15 cellular contexts compared by ENCODE assay signal in the genomic region with DNA sequence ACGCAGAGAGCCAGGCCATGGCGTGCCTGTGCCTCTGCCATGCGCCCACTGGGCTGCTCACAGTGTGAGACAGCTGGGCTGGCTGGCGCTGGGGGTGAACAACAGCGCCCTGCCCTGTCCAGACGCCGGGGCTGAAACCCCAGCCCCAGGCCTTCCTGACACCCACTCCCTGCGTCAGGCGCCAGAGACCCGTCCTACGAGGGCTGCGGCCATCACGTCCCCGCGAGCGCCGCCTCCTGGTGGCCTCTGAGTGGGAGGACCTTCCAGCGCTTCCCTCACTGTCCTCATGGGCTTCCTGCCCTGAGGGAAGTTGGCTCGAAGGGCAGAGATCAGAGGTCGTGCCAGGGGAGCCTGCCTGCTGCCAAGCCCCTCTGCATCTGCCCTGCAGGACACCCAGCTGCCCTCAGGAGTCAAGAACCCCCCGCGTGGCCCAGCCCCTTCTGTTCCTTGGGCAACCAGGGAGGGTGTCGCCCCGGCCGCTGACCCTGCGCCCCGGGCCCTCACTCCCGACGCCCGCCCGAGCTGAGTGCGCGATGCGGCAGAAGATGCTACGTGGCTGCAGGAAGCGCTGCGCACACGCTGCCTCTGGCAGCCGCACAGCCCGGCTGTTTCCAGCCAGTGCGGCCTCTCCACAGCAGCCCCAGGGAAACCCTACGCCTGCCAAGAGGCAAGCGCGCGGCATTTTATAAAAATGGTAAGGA. TPM values are rescaled to one million over a fixed set of nuclear protein-coding genes. Genes with fewer than 3 reads are reported as not detected.
DNase-seq lines count a peak whose midpoint lies in the region; ATAC-seq and TF ChIP-seq lines count a peak whose summit lies in the region.
"Had no signal": no experiment of that assay in that cellular context is flagged by ENCODE, and none has a peak within 500 bp of the region (broad histone marks: within the 10 kb centered on the region; RNA-seq: fewer than 3 reads in every experiment).

No MANE protein-coding gene starts in this region.

- peak overlapping the region; percentile 1 for H3K4ac ChIP-seq in trophoblast cell (ENCODE audit: low read depth, low read length)

- H3K9ac ChIP-seq in trophoblast cell (ENCODE audit: low read length), result no peak overlapping the region

- no peak overlapping the region for H2BK12ac ChIP-seq in trophoblast cell (ENCODE audit: low read length)

- H3K14ac ChIP-seq in trophoblast cell (ENCODE audit: low read length), result no peak overlapping the region

- peaks cover 42% of the 10 kb centered on the region for H3K36me3 Mint-ChIP-seq in effector memory CD8-positive, alpha-beta T cell (ENCODE audit: insufficient read depth)

- H2AK5ac ChIP-seq in trophoblast cell (ENCODE audit: low read length), result no peak overlapping the region

- no peak overlapping the region for H3K27ac ChIP-seq in brain microvascular endothelial cell
- no peak overlapping the region for H3K27ac ChIP-seq in trophoblast cell (ENCODE audit: low read depth, low read length)

- no peak overlapping the region for H2BK5ac ChIP-seq in trophoblast cell (ENCODE audit: low read depth, low read length, poor library complexity)

- H3K79me2 ChIP-seq in trophoblast cell (ENCODE audit: control insufficient read depth, insufficient read depth, low read length, poor library complexity), result no peaks in the 10 kb centered on the region

- no peaks in the 10 kb centered on the region for H3K27me3 Mint-ChIP-seq in effector memory CD8-positive, alpha-beta T cell
- H3K27me3 Mint-ChIP-seq: stimulated activated naive B cell treated with anti-CD40 and anti-IgM and Interleukin-4, amounts not matched to agents 10 μg/mL and 1 μg/mL and 100 μg/mL, for 72 hours had no signal

- H4K12ac ChIP-seq in trophoblast cell (ENCODE audit: low read depth, low read length), result no peak overlapping the region

- no peaks in the 10 kb centered on the region for H3K79me1 ChIP-seq in trophoblast cell (ENCODE audit: low read length)

- H3K36me3 ChIP-seq in H7 (replicated peaks; ENCODE audit: control insufficient read depth, insufficient read depth, low read length) (peaks cover 2% of the 10 kb centered on the region), brain microvascular endothelial cell (replicated peaks) (peaks cover 6% of the 10 kb centered on the region), trophoblast cell (ENCODE audit: control insufficient read depth in 1 of 2, insufficient read depth in 2 of 2, low read length in 2 of 2) (peaks cover 24 to 26% of the 10 kb centered on the region in 2 experiments)

- peaks cover under 1 to 3% of the 10 kb centered on the region in 2 experiments for H3K4me1 ChIP-seq in trophoblast cell (ENCODE audit: control insufficient read depth in 1 of 2, insufficient read depth in 2 of 2, low read length in 2 of 2)

- H2BK120ac ChIP-seq in trophoblast cell (ENCODE audit: insufficient read depth, low read length, poor library complexity), result no peak overlapping the region

- no peak overlapping the region for H3K4me2 ChIP-seq in trophoblast cell (ENCODE audit: low read length)

- H3K27ac Mint-ChIP-seq in effector memory CD8-positive, alpha-beta T cell, result no peak overlapping the region
- H3K27ac Mint-ChIP-seq: mesothelial cell of epicardium; stimulated activated naive B cell treated with anti-CD40 and anti-IgM and Interleukin-4, amounts not matched to agents 10 μg/mL and 1 μg/mL and 100 μg/mL, for 72 hours had no signal

- no CpG with 5 or more reads among the region's 45 CpGs for WGBS in trophoblast cell (ENCODE audit: extremely low coverage, insufficient coverage, insufficient read length)

- no peak overlapping the region for H4K8ac ChIP-seq in trophoblast cell (ENCODE audit: low read depth, low read length)

- H3K9me3 Mint-ChIP-seq in effector memory CD8-positive, alpha-beta T cell, result no peaks in the 10 kb centered on the region

- DNase-seq in H7 (peak; percentile 96), brain microvascular endothelial cell (no peak), left cardiac atrium (no peak), trophoblast cell (no peak), activated gamma-delta T cell treated with Interleukin-2 at 50 U/mL for 16 hours (no peak), GM19240 (ENCODE audit: insufficient read length, low spot score) (no peak)
- no peak for DNase-seq in effector memory CD8-positive, alpha-beta T cell
- DNase-seq: DND-41; effector memory CD4-positive, alpha-beta T cell; HCEC 1CT; NCI-H1417; stimulated activated CD4-positive, alpha-beta T cell treated with anti-CD3 and anti-CD28 coated beads, Interleukin-2, amount 100 ng/mL, for 48 hours; stimulated activated naive B cell treated with anti-CD40 and anti-IgM and Interleukin-4, amounts not matched to agents 10 μg/mL and 1 μg/mL and 100 μg/mL, for 72 hours had no signal

- in situ Hi-C loops in brain microvascular endothelial cell (cut with HindIII; ENCODE audit: low pct_ligation_motif_present, low sequenced_read_pairs), result no loop called here

- peak; percentile 63 for TF ChIP-seq CTCF in brain microvascular endothelial cell (IDR thresholded peaks at IDR 0.05; ENCODE audit: low read depth, low read length, missing control alignments)

- peaks cover 2 to 13% of the 10 kb centered on the region in 2 donors for H3K4me1 Mint-ChIP-seq in effector memory CD8-positive, alpha-beta T cell (ENCODE audit: low read depth in 2 of 2)
- H3K4me1 Mint-ChIP-seq: mesothelial cell of epicardium had no signal

- intact Hi-C loops in left cardiac atrium (cut with DNase I), result no loop called here

- H3K27me3 ChIP-seq in H7 (ENCODE audit: control insufficient read depth, insufficient read depth, low read length), result no peaks in the 10 kb centered on the region
- no peaks in the 10 kb centered on the region for H3K27me3 ChIP-seq in brain microvascular endothelial cell (replicated peaks)
- H3K27me3 ChIP-seq in trophoblast cell (ENCODE audit: insufficient read depth, low read length), result no peaks in the 10 kb centered on the region

- no peak overlapping the region for H3K23ac ChIP-seq in trophoblast cell (ENCODE audit: low read length)

- H2AFZ ChIP-seq in trophoblast cell (ENCODE audit: insufficient read depth, low read length, poor library complexity), result no peak overlapping the region

- no peak overlapping the region for H3K4me3 Mint-ChIP-seq in effector memory CD8-positive, alpha-beta T cell
- H3K4me3 Mint-ChIP-seq: mesothelial cell of epicardium; stimulated activated naive B cell treated with anti-CD40 and anti-IgM and Interleukin-4, amounts not matched to agents 10 μg/mL and 1 μg/mL and 100 μg/mL, for 72 hours had no signal

- no peak overlapping the region for H4K91ac ChIP-seq in trophoblast cell (ENCODE audit: low read depth, low read length)

- peak; percentile 46 to 52 for ATAC-seq in left cardiac atrium
- ATAC-seq in GM18520 (IDR thresholded peaks at IDR 0.05; ENCODE audit: unreplicated experiment), result no peak
- no peak for ATAC-seq in effector memory CD8-positive, alpha-beta T cell (replicated peaks)
- ATAC-seq: stimulated activated naive B cell treated with anti-CD40 and anti-IgM and Interleukin-4, amounts not matched to agents 10 μg/mL and 1 μg/mL and 100 μg/mL, for 72 hours had no signal

- peak overlapping the region; percentile 12 for H3K18ac ChIP-seq in trophoblast cell (ENCODE audit: low read length)

- H3K4me3 ChIP-seq in H7 (ENCODE audit: insufficient read depth, low read depth, low read length) (no peak overlapping the region), brain microvascular endothelial cell (ENCODE audit: low read depth, low read length) (peak overlapping the region; percentile 31), trophoblast cell (ENCODE audit: low read depth, low read length) (no peak overlapping the region)

- H3K9me3 ChIP-seq in trophoblast cell (ENCODE audit: insufficient read depth, low read depth, low read length), result no peaks in the 10 kb centered on the region

RNA-seq across cellular contexts. Expression of gene NELFA, which starts 16.2 kb away (rescaled TPM):
- 61.2 and 70.4 TPM in 2 replicates for total RNA-seq in H7 (2014; rRNA removed; shearing (Covaris generic))
- total RNA-seq in left cardiac atrium, result 10 to 100 TPM; 12.4 to 17.0 TPM
- polyA plus RNA-seq in trophoblast cell (2013), result 27.2 and 27.8 TPM in 2 replicates

Comparison
In these comparisons a context has a peak if more than half of its experiments do, and no peak if none do; other contexts are left out.
1. ATAC-seq: peak in left cardiac atrium (2 of 2); none in GM18520 (single experiment) and effector memory CD8-positive, alpha-beta T cell (single experiment).